12 cellular contexts compared by ENCODE assay signal in the genomic region with DNA sequence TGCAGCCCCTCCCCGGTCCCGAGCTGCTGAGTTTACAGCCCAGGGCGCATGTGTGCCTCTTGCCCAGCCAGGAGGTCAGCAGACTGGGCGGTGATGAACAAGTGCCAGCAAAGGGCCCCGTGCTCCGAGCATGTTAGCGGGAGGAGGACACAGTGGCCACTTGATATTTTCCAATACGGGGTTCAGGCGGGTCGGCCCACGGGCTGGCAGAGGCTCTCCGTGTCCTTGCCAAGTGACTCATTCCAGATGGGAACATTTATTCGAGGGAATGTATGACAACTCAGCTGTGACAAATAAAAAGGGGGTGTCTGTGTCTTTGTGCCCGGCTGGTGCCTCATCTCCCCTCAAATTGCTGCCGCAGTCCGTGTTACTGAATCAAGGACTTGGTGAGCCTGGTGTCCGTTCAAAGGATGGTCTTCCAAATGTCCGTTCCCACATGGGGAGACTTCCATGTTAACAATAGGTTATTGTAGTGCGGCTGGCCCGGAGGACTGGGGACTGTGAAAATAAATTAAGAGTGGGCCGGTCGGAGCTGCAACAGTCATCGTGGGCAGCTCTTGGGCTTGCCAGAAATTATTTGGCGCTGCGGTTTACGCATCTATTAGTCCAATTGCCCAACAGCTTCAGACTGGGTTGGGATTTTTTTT.
DNase-seq lines count a peak whose midpoint lies in the region; ATAC-seq and TF ChIP-seq lines count a peak whose summit lies in the region.
"Had no signal": no experiment of that assay in that cellular context is flagged by ENCODE, and none has a peak within 500 bp of the region (broad histone marks: within the 10 kb centered on the region; RNA-seq: fewer than 3 reads in every experiment).

No MANE protein-coding gene starts in this region.

- no peaks in the 10 kb centered on the region for H4K20me1 ChIP-seq in fibroblast of lung (ENCODE audit: control insufficient read depth, extremely low read depth, insufficient read depth, low read length)

- H3K36me3 ChIP-seq in fibroblast of lung (ENCODE audit: control insufficient read depth, insufficient read depth, low read length) (no peaks in the 10 kb centered on the region), mucosa of descending colon (ENCODE audit: low read depth) (no peaks in the 10 kb centered on the region)
- H3K36me3 ChIP-seq: ovary had no signal

- ATAC-seq in mucosa of descending colon: peak; percentile 6
- no peak for ATAC-seq in activated T-cell treated with anti-CD3 and anti-CD28 coated beads, Interleukin-2, amount 50 U/mL, for 72 hours (replicated peaks in 1 of 2)
- ATAC-seq: activated CD8-positive, alpha-beta T cell treated with anti-CD3 and anti-CD28 coated beads, Interleukin-2, amount 10 ng/mL, durations not matched to agents 7 days and 5 days; stimulated activated naive B cell treated with anti-CD40 and anti-IgM and Interleukin-4, amounts not matched to agents 10 μg/mL and 1 μg/mL and 100 μg/mL, for 72 hours had no signal

- H3K4me1 Mint-ChIP-seq in activated T-cell treated with anti-CD3 and anti-CD28 coated beads, Interleukin-2, amount 50 U/mL, for 72 hours (ENCODE audit: low read depth): no peaks in the 10 kb centered on the region
- no peaks in the 10 kb centered on the region for H3K4me1 Mint-ChIP-seq in endothelial cell (ENCODE audit: unreplicated experiment)
- H3K4me1 Mint-ChIP-seq: IgD-negative memory B cell; stimulated activated naive B cell treated with anti-CD40 and anti-IgM and Interleukin-4, amounts not matched to agents 10 μg/mL and 1 μg/mL and 100 μg/mL, for 72 hours had no signal

- peak overlapping the region; percentile 33 for H3K27ac ChIP-seq in fibroblast of lung (ENCODE audit: insufficient read depth, low read length)
- H3K27ac ChIP-seq: ovary had no signal

- no peaks in the 10 kb centered on the region for H3K9me3 Mint-ChIP-seq in activated T-cell treated with anti-CD3 and anti-CD28 coated beads, Interleukin-2, amount 50 U/mL, for 72 hours
- no peaks in the 10 kb centered on the region for H3K9me3 Mint-ChIP-seq in endothelial cell (ENCODE audit: unreplicated experiment)
- H3K9me3 Mint-ChIP-seq: IgD-negative memory B cell; stimulated activated naive B cell treated with anti-CD40 and anti-IgM and Interleukin-4, amounts not matched to agents 10 μg/mL and 1 μg/mL and 100 μg/mL, for 72 hours had no signal

- H3K36me3 Mint-ChIP-seq in activated T-cell treated with anti-CD3 and anti-CD28 coated beads, Interleukin-2, amount 50 U/mL, for 72 hours (ENCODE audit: insufficient read depth in 2 of 2): no peaks in the 10 kb centered on the region
- H3K36me3 Mint-ChIP-seq in endothelial cell (ENCODE audit: low read depth, unreplicated experiment): no peaks in the 10 kb centered on the region
- H3K36me3 Mint-ChIP-seq: stimulated activated naive B cell treated with anti-CD40 and anti-IgM and Interleukin-4, amounts not matched to agents 10 μg/mL and 1 μg/mL and 100 μg/mL, for 72 hours had no signal

- peak; percentile 37 for DNase-seq in SW480 (ENCODE audit: low spot score)
- DNase-seq in fibroblast of lung (ENCODE audit: low read depth in 2 of 2): peak; percentile 86 to 89
- DNase-seq in mucosa of descending colon: peak in 1 of 3 donors; percentile 69
- DNase-seq in ureter (ENCODE audit: low spot score): peak; percentile 83
- no peak for DNase-seq in activated T-cell treated with anti-CD3 and anti-CD28 coated beads, Interleukin-2, amount 50 U/mL, for 72 hours
- DNase-seq in activated CD4-positive, CD25-positive, alpha-beta regulatory T cell treated with anti-CD3 and anti-CD28 coated beads, Interleukin-2, amount 50 U/mL, for 72 hours: no peak
- no peak for DNase-seq in endothelial cell (ENCODE audit: low spot score)
- DNase-seq: activated CD8-positive, alpha-beta T cell treated with anti-CD3 and anti-CD28 coated beads, Interleukin-2, amount 10 ng/mL, durations not matched to agents 7 days and 5 days; H7; stimulated activated naive B cell treated with anti-CD40 and anti-IgM and Interleukin-4, amounts not matched to agents 10 μg/mL and 1 μg/mL and 100 μg/mL, for 72 hours had no signal

- intact Hi-C loops in mucosa of descending colon (cut with DNase I, micrococcal nuclease): no loop called here

- no peaks in the 10 kb centered on the region for H3K27me3 Mint-ChIP-seq in activated T-cell treated with anti-CD3 and anti-CD28 coated beads, Interleukin-2, amount 50 U/mL, for 72 hours (ENCODE audit: low read depth)
- H3K27me3 Mint-ChIP-seq in endothelial cell (ENCODE audit: unreplicated experiment): peaks cover 9% of the 10 kb centered on the region

- H3K4me3 ChIP-seq in fibroblast of lung (replicated peaks in 1 of 4; ENCODE audit: control extremely low read depth in 1 of 4, insufficient read depth in 1 of 4, low read depth in 3 of 4, low read length in 4 of 4): peak overlapping the region in 2 of 4 experiments; percentile 26 to 42
- no peak overlapping the region for H3K4me3 ChIP-seq in mucosa of descending colon
- H3K4me3 ChIP-seq: ovary had no signal

- no peak overlapping the region for H3K4me3 Mint-ChIP-seq in activated T-cell treated with anti-CD3 and anti-CD28 coated beads, Interleukin-2, amount 50 U/mL, for 72 hours
- H3K4me3 Mint-ChIP-seq in endothelial cell (ENCODE audit: unreplicated experiment): no peak overlapping the region
- H3K4me3 Mint-ChIP-seq: activated CD8-positive, alpha-beta T cell treated with anti-CD3 and anti-CD28 coated beads, Interleukin-2, amount 10 ng/mL, durations not matched to agents 7 days and 5 days; IgD-negative memory B cell; stimulated activated naive B cell treated with anti-CD40 and anti-IgM and Interleukin-4, amounts not matched to agents 10 μg/mL and 1 μg/mL and 100 μg/mL, for 72 hours had no signal

- H2AFZ ChIP-seq in fibroblast of lung (ENCODE audit: low read length): no peak overlapping the region

- H3K4me1 ChIP-seq in fibroblast of lung (ENCODE audit: control insufficient read depth, extremely low read depth, insufficient read depth, low read length) (peaks cover 19% of the 10 kb centered on the region), mucosa of descending colon (ENCODE audit: low read depth) (peaks cover 6% of the 10 kb centered on the region)

- no peaks in the 10 kb centered on the region for H3K9me3 ChIP-seq in fibroblast of lung (ENCODE audit: control insufficient read depth, insufficient read depth, low read depth, low read length)
- no peaks in the 10 kb centered on the region for H3K9me3 ChIP-seq in mucosa of descending colon
- H3K9me3 ChIP-seq: ovary had no signal

- H3K27ac Mint-ChIP-seq in activated T-cell treated with anti-CD3 and anti-CD28 coated beads, Interleukin-2, amount 50 U/mL, for 72 hours: no peak overlapping the region
- no peak overlapping the region for H3K27ac Mint-ChIP-seq in endothelial cell (ENCODE audit: unreplicated experiment)
- H3K27ac Mint-ChIP-seq: activated CD8-positive, alpha-beta T cell treated with anti-CD3 and anti-CD28 coated beads, Interleukin-2, amount 10 ng/mL, durations not matched to agents 7 days and 5 days; IgD-negative memory B cell; stimulated activated naive B cell treated with anti-CD40 and anti-IgM and Interleukin-4, amounts not matched to agents 10 μg/mL and 1 μg/mL and 100 μg/mL, for 72 hours had no signal

- TF ChIP-seq CTCF in fibroblast of lung (conservative IDR thresholded peaks at IDR 0.05 in 1 of 2, IDR thresholded peaks at IDR 0.05 in 1 of 2; ENCODE audit: low read depth in 1 of 2, low read length in 2 of 2): no peak
- no peak for TF ChIP-seq CTCF in mucosa of descending colon (IDR thresholded peaks at IDR 0.05)
- TF ChIP-seq CTCF in endothelial cell (IDR thresholded peaks at IDR 0.05; ENCODE audit: unreplicated experiment): no peak

- no peaks in the 10 kb centered on the region for H3K27me3 ChIP-seq in fibroblast of lung (ENCODE audit: control insufficient read depth, insufficient read depth, low read length)
- H3K27me3 ChIP-seq: ovary had no signal

- H3K4me2 ChIP-seq in fibroblast of lung (ENCODE audit: extremely low read depth, insufficient read depth, low read length): peak overlapping the region; percentile 81

- H3K9ac ChIP-seq in fibroblast of lung (ENCODE audit: insufficient read depth, low read length): no peak overlapping the region

- H3K79me2 ChIP-seq in fibroblast of lung (ENCODE audit: control insufficient read depth, insufficient read depth, low read length): no peaks in the 10 kb centered on the region

Comparison
In these comparisons a context has a peak if more than half of its experiments do, and no peak if none do; other contexts are left out.
1. DNase-seq: peak in SW480 (single experiment), fibroblast of lung (2 of 2) and ureter (single experiment); none in activated T-cell treated with anti-CD3 and anti-CD28 coated beads, Interleukin-2, amount 50 U/mL, for 72 hours (0 of 2), activated CD4-positive, CD25-positive, alpha-beta regulatory T cell treated with anti-CD3 and anti-CD28 coated beads, Interleukin-2, amount 50 U/mL, for 72 hours (single experiment) and endothelial cell (single experiment).